Comparison of ENCODE assay signal across 13 cellular contexts in genomic region chr3:156024904-156025303, GRCh38.
DNase-seq lines count a peak whose midpoint lies in the region; FAIRE-seq and TF ChIP-seq lines count a peak whose summit lies in the region.
"Had no signal": no experiment of that assay in that cellular context is flagged by ENCODE, and none has a peak within 500 bp of the region (broad histone marks: within the 10 kb centered on the region; RNA-seq: fewer than 3 reads in every experiment).

No MANE protein-coding gene starts in this region.

- no peak for DNase-seq in H54 (ENCODE audit: insufficient read length, low spot score)
- DNase-seq in adipocyte (ENCODE audit: low read depth), result peak; percentile 41
- peak; percentile 10 to 58 for DNase-seq in foreskin fibroblast
- no peak for DNase-seq in smooth muscle cell (lab: John Stamatoyannopoulos, UW; ENCODE audit: unreplicated experiment)
- no peak for DNase-seq in ureter (ENCODE audit: low spot score)
- DNase-seq in mucosa of gallbladder (ENCODE audit: low spot score), result no peak
- no peak for DNase-seq in effector CD4-positive, alpha-beta T cell
- DNase-seq: activated CD8-positive, alpha-beta T cell treated with anti-CD3 and anti-CD28 coated beads for 36 hours; GOT3; left ventricle myocardium superior; NCI-H1694; stimulated activated CD4-positive, alpha-beta T cell treated with anti-CD3 and anti-CD28 coated beads, Interleukin-2, amount 100 ng/mL, for 48 hours; stimulated activated naive CD8-positive, alpha-beta T cell treated with anti-CD3 and anti-CD28 coated beads, Interleukin-15, Interleukin-2, amounts not matched to agents 100 U/mL and 50 U/mL, for 24 hours had no signal

- peak overlapping the region; percentile 88 for H2AFZ ChIP-seq in smooth muscle cell (ENCODE audit: low read depth)

- H3K9ac ChIP-seq in adipocyte (ENCODE audit: low read length) (peak overlapping the region; percentile 27), smooth muscle cell (ENCODE audit: low read depth) (no peak overlapping the region)

- no peaks in the 10 kb centered on the region for H3K9me3 ChIP-seq in adipocyte (ENCODE audit: control insufficient read depth, low read length)
- no peaks in the 10 kb centered on the region for H3K9me3 ChIP-seq in smooth muscle cell (replicated peaks; ENCODE audit: low read depth)

- no peak for TF ChIP-seq CTCF in foreskin fibroblast (IDR thresholded peaks at IDR 0.05; ENCODE audit: low read depth, low read length)
- TF ChIP-seq CTCF in smooth muscle cell (IDR thresholded peaks at IDR 0.05; ENCODE audit: borderline replicate concordance, insufficient read depth, poor library complexity, severe bottlenecking), result no peak

- FAIRE-seq in H54 (lab: Jason Lieb, UNC), result peak; percentile 88

- H3K27me3 ChIP-seq in adipocyte (replicated peaks; ENCODE audit: control insufficient read depth, insufficient read depth, low read length) (no peaks in the 10 kb centered on the region), smooth muscle cell (ENCODE audit: low read depth) (no peaks in the 10 kb centered on the region)

- 8% methylated on average over 5 of the region's 5 CpGs for WGBS in smooth muscle cell (ENCODE audit: low lambda C conversion rate)

- no peaks in the 10 kb centered on the region for H3K79me2 ChIP-seq in smooth muscle cell (ENCODE audit: low read depth)

- no peak overlapping the region for H3K27ac ChIP-seq in smooth muscle cell (ENCODE audit: low read depth)

- TF ChIP-seq POLR2A in H54 (IDR thresholded peaks at IDR 0.05; ENCODE audit: low read depth, low read length), result no peak

- peak overlapping the region; percentile 76 for H3K4me3 ChIP-seq in adipocyte (ENCODE audit: low read length)
- H3K4me3 ChIP-seq in foreskin fibroblast (ENCODE audit: low read depth in 1 of 2, low read length in 2 of 2), result peak overlapping the region; percentile 20 to 43
- peak overlapping the region; percentile 35 for H3K4me3 ChIP-seq in smooth muscle cell

- no peaks in the 10 kb centered on the region for H3F3A ChIP-seq in smooth muscle cell (ENCODE audit: low read depth)

- H3K4me2 ChIP-seq in smooth muscle cell, result peak overlapping the region; percentile 83

- H3K36me3 ChIP-seq in adipocyte (ENCODE audit: control insufficient read depth, insufficient read depth, low read length, severe bottlenecking) (no peaks in the 10 kb centered on the region), smooth muscle cell (ENCODE audit: low read depth) (no peaks in the 10 kb centered on the region)

- H4K20me1 ChIP-seq in smooth muscle cell (ENCODE audit: low read depth), result no peaks in the 10 kb centered on the region

- H3K4me1 ChIP-seq in adipocyte (ENCODE audit: control insufficient read depth, insufficient read depth, low read length) (peaks cover 4% of the 10 kb centered on the region), smooth muscle cell (ENCODE audit: low read depth) (peaks cover 12% of the 10 kb centered on the region)

Comparison
In these comparisons a context has a peak if more than half of its experiments do, and no peak if none do; other contexts are left out.
1. DNase-seq: peak in adipocyte (single experiment) and foreskin fibroblast (2 of 2); none in H54 (single experiment), smooth muscle cell (single experiment), ureter (single experiment), mucosa of gallbladder (single experiment) and effector CD4-positive, alpha-beta T cell (single experiment).
2. Peak in every context shown above with its lines, with median percentiles within 50 percentile points of each other: H3K4me3 ChIP-seq.